In the genomic region with DNA sequence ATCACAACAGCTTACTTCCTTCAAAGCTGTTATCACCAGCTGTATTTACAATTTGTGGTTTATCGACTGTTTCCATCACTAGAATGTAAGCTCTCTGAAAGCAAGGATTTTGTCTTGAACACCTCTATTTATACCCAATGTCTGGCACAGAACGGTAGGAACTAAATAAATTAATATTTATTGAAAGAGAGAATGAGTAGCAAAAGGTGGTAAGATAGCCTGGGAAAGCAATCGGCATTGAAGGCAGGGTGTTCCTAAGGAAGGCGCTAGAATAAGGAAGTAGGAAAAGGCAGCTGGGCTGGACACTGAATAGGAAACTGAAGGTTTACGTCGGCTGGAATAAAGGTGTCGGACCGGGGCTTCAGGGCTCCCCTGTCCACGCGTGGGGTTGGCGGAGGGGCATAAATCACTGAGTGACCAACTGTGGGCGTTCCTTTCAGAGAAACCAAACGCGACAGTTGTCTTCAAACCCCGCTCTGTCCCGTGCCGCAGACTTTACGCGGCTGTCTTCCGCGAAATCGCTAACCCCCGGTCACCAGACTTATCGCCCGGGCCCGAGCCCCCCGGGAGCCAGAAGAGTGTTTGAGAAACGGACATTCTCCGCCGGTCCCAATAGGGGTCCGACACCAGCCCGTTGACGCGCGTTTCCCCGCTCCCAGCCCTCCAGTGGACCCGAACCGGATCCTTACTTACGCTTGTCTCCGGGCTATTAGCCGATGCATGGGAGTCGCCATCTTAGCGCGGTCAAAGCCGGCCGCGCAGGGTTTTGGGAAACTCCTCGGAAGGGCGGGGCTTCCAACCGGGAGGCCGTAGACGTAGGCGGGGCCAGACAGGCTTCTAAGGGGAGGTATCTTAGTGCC, we compare ENCODE assay signal across 8 cellular contexts. TPM values are rescaled to one million over a fixed set of nuclear protein-coding genes. Genes with fewer than 3 reads are reported as not detected.
DNase-seq lines count a peak whose midpoint lies in the region; ATAC-seq and TF ChIP-seq lines count a peak whose summit lies in the region.

Gene ZCCHC10 (minus strand): TSS at position 746 of the 860 bp plus-strand sequence. CDS start 12 bp downstream, at position 734.

- no peak for TF ChIP-seq CTCF in fibroblast of pulmonary artery (IDR thresholded peaks at IDR 0.05; ENCODE audit: low read length, missing control alignments)

- DNase-seq in EL (peak; percentile 94), H7 (peak; percentile 97), M059J (ENCODE audit: low read depth) (peak; percentile 89), fibroblast of pulmonary artery (ENCODE audit: low read depth) (peak; percentile 93)
- DNase-seq in activated T-helper 9 cell treated with anti-CD3 and anti-CD28 coated beads, Interleukin-2, amount 50 U/mL, for 16 hours (ENCODE audit: low read depth) = peak; percentile 87
- DNase-seq in natural killer cell treated with Interleukin-12 subunit alpha and Interleukin-12 subunit beta and Interleukin-15 and Interleukin-18, amount 100 ng/mL, for 72 hours (ENCODE audit: low spot score) = peak; percentile 93
- peak; percentile 91 for DNase-seq in stimulated activated naive CD4-positive, alpha-beta T cell treated with Interleukin-2 at 50 U/mL for 16 hours (lab: John Stamatoyannopoulos, UW)

- H3K4me3 Mint-ChIP-seq in natural killer cell treated with Interleukin-12 subunit alpha and Interleukin-12 subunit beta and Interleukin-15 and Interleukin-18, amount 100 ng/mL, for 72 hours = peak within 1 kb of the TSS; percentile 92

- peak; percentile 86 for TF ChIP-seq POLR2A in Raji (IDR thresholded peaks at IDR 0.05; ENCODE audit: insufficient read depth, low read depth, low read length)

- H3K36me3 ChIP-seq in H7 (replicated peaks; ENCODE audit: control insufficient read depth, insufficient read depth, low read length) = no peaks in the 10 kb centered on the region

- H3K36me3 Mint-ChIP-seq in natural killer cell treated with Interleukin-12 subunit alpha and Interleukin-12 subunit beta and Interleukin-15 and Interleukin-18, amount 100 ng/mL, for 72 hours = peaks cover 5% of the 10 kb centered on the region

- peaks cover 3% of the 10 kb centered on the region for H3K9me3 Mint-ChIP-seq in natural killer cell treated with Interleukin-12 subunit alpha and Interleukin-12 subunit beta and Interleukin-15 and Interleukin-18, amount 100 ng/mL, for 72 hours

- peaks cover 17 to 23% of the 10 kb centered on the region in 2 donors for H3K4me1 Mint-ChIP-seq in natural killer cell treated with Interleukin-12 subunit alpha and Interleukin-12 subunit beta and Interleukin-15 and Interleukin-18, amount 100 ng/mL, for 72 hours (ENCODE audit: low read depth in 2 of 2)

- peak within 1 kb of the TSS; percentile 88 to 95 for H3K27ac Mint-ChIP-seq in natural killer cell treated with Interleukin-12 subunit alpha and Interleukin-12 subunit beta and Interleukin-15 and Interleukin-18, amount 100 ng/mL, for 72 hours

- peak within 1 kb of the TSS; percentile 71 for H3K4me3 ChIP-seq in H7 (ENCODE audit: insufficient read depth, low read depth, low read length)
- H3K4me3 ChIP-seq in fibroblast of pulmonary artery (replicated peaks; ENCODE audit: low read depth, low read length) = peak within 1 kb of the TSS; percentile 80

- H3K27me3 ChIP-seq in H7 (ENCODE audit: control insufficient read depth, insufficient read depth, low read length) = no peaks in the 10 kb centered on the region

- ATAC-seq in natural killer cell treated with Interleukin-12 subunit alpha and Interleukin-12 subunit beta and Interleukin-15 and Interleukin-18, amount 100 ng/mL, for 72 hours = peak; percentile 99 to 100

- H3K27me3 Mint-ChIP-seq in natural killer cell treated with Interleukin-12 subunit alpha and Interleukin-12 subunit beta and Interleukin-15 and Interleukin-18, amount 100 ng/mL, for 72 hours = no peaks in the 10 kb centered on the region

RNA-seq across cellular contexts. Expression of gene ZCCHC10, which starts in this region (rescaled TPM):
- 22.3 and 24.0 TPM in 2 replicates for total RNA-seq in H7 (2014; rRNA removed; shearing (Covaris generic))
- 45.1 and 46.4 TPM in 2 replicates for total RNA-seq in M059J (2014; rRNA removed; shearing (Covaris generic))
- total RNA-seq in natural killer cell treated with Interleukin-12 subunit alpha and Interleukin-12 subunit beta and Interleukin-15 and Interleukin-18, amount 100 ng/mL, for 72 hours = 10 to 100 TPM; 21.6 to 31.4 TPM

Comparison
In these comparisons a context has a peak if more than half of its experiments do, and no peak if none do; other contexts are left out.
1. Peak in every context shown above with its lines: DNase-seq, ATAC-seq and H3K4me3 ChIP-seq.